Comparison of ENCODE assay signal across 20 cellular contexts in genomic region chr4:89293299-89293698, GRCh38. TPM values are rescaled to one million over a fixed set of nuclear protein-coding genes. Genes with fewer than 3 reads are reported as not detected.
DNase-seq lines count a peak whose midpoint lies in the region; ATAC-seq, FAIRE-seq and TF ChIP-seq lines count a peak whose summit lies in the region.
"Had no signal": no experiment of that assay in that cellular context is flagged by ENCODE, and none has a peak within 500 bp of the region (broad histone marks: within the 10 kb centered on the region; RNA-seq: fewer than 3 reads in every experiment).

No MANE protein-coding gene starts in this region.

- H3K36me3 ChIP-seq in OCI-LY7 (ENCODE audit: insufficient read depth, low read length) (peaks cover 7% of the 10 kb centered on the region; the same call in 1 of the 2 replicates), small intestine (ENCODE audit: control insufficient read depth in 2 of 2, insufficient read depth in 2 of 2, low read length in 2 of 2) (no peaks in the 10 kb centered on the region)
- H3K36me3 ChIP-seq: gastrocnemius medialis, MG63, sigmoid colon had no signal

- H3K9me3 ChIP-seq in OCI-LY7 (ENCODE audit: low read length) = peaks cover 12% of the 10 kb centered on the region; the same call in 1 of the 2 replicates
- no peaks in the 10 kb centered on the region for H3K9me3 ChIP-seq in small intestine (ENCODE audit: control insufficient read depth, low read depth)
- H3K9me3 ChIP-seq: gastrocnemius medialis, MG63, sigmoid colon had no signal

- H3K79me2 ChIP-seq in OCI-LY7 (ENCODE audit: insufficient read depth, low read depth, low read length) = peaks cover 33% of the 10 kb centered on the region; the same call in 1 of the 2 replicates

- ATAC-seq in activated T-cell treated with anti-CD3 and anti-CD28 coated beads, Interleukin-2, amount 50 U/mL, for 4 hours = no peak
- no peak for ATAC-seq in central memory CD8-positive, alpha-beta T cell (replicated peaks; ENCODE audit: extremely low read depth, poor library complexity, severe bottlenecking)
- no peak for ATAC-seq in GM19023 (IDR thresholded peaks at IDR 0.05; ENCODE audit: unreplicated experiment)
- no peak for ATAC-seq in GM18861 (IDR thresholded peaks at IDR 0.05; ENCODE audit: unreplicated experiment)
- ATAC-seq: gastrocnemius medialis, HCT116, PC-3 had no signal

- H3K4me1 ChIP-seq in OCI-LY7 (ENCODE audit: insufficient read depth, low read length, poor library complexity, severe bottlenecking) (peaks cover 81% of the 10 kb centered on the region), small intestine (ENCODE audit: control insufficient read depth in 2 of 2, insufficient read depth in 1 of 2, low read depth in 1 of 2, low read length in 1 of 2) (peaks cover 9 to 16% of the 10 kb centered on the region in 2 donors)
- H3K4me1 ChIP-seq: gastrocnemius medialis, sigmoid colon had no signal

- H3K27me3 Mint-ChIP-seq in activated T-cell treated with anti-CD3 and anti-CD28 coated beads, Interleukin-2, amount 50 U/mL, for 4 hours (ENCODE audit: low read depth) = no peaks in the 10 kb centered on the region
- no peaks in the 10 kb centered on the region for H3K27me3 Mint-ChIP-seq in central memory CD8-positive, alpha-beta T cell

- H4K20me1 ChIP-seq in OCI-LY7 (ENCODE audit: insufficient read depth, low read length) = no peaks in the 10 kb centered on the region

- FAIRE-seq in small intestine (lab: Jason Lieb, UNC) (no peak), urothelium cell line (lab: Jason Lieb, UNC) (no peak)
- FAIRE-seq: GM19239 had no signal

- no peaks in the 10 kb centered on the region for H3K9me3 Mint-ChIP-seq in activated T-cell treated with anti-CD3 and anti-CD28 coated beads, Interleukin-2, amount 50 U/mL, for 4 hours
- H3K9me3 Mint-ChIP-seq in central memory CD8-positive, alpha-beta T cell = no peaks in the 10 kb centered on the region
- H3K9me3 Mint-ChIP-seq: type B pancreatic cell had no signal

- peak overlapping the region; percentile 68 for H3K4me3 Mint-ChIP-seq in activated T-cell treated with anti-CD3 and anti-CD28 coated beads, Interleukin-2, amount 50 U/mL, for 4 hours
- H3K4me3 Mint-ChIP-seq in central memory CD8-positive, alpha-beta T cell = peak overlapping the region; percentile 65
- H3K4me3 Mint-ChIP-seq: type B pancreatic cell had no signal

- H3K27ac ChIP-seq in OCI-LY7 (ENCODE audit: low read depth, low read length, poor library complexity, severe bottlenecking) (peak overlapping the region; percentile 71), small intestine (ENCODE audit: low read depth in 1 of 2, low read length in 1 of 2) (peak overlapping the region; percentile 70 to 90)
- H3K27ac ChIP-seq: gastrocnemius medialis, sigmoid colon had no signal

- peaks cover 95% of the 10 kb centered on the region for H3K4me1 Mint-ChIP-seq in activated T-cell treated with anti-CD3 and anti-CD28 coated beads, Interleukin-2, amount 50 U/mL, for 4 hours (ENCODE audit: low read depth)
- H3K4me1 Mint-ChIP-seq in central memory CD8-positive, alpha-beta T cell = peaks cover 80% of the 10 kb centered on the region

- POLR2A ChIA-PET in OCI-LY7 (lab: Charles Lee) = interaction anchor here (0.7 to 1.5 kb wide), 7 partner anchors 9 to 201 kb away, joined by 3 to 5 read pairs (median 3); partner anchors contain the start of gene GPRIN3

- H2AFZ ChIP-seq in OCI-LY7 (ENCODE audit: low read length) = no peak overlapping the region

- no peak for DNase-seq in activated T-cell treated with anti-CD3 and anti-CD28 coated beads, Interleukin-2, amount 50 U/mL, for 4 hours
- no peak for DNase-seq in activated T-cell treated with anti-CD3 and anti-CD28 coated beads, Interleukin-2, amount 50 U/mL, for 1 hour
- DNase-seq in OCI-LY7 (ENCODE audit: low spot score) = no peak
- no peak for DNase-seq in central memory CD8-positive, alpha-beta T cell (ENCODE audit: low spot score in 2 of 2)
- peak; percentile 59 for DNase-seq in small intestine
- DNase-seq in urothelium cell line (ENCODE audit: low spot score) = no peak
- DNase-seq: ACHN; amniotic stem cell; gastrocnemius medialis; MG63; NCI-H1930; NCI-H524; PC-3; sigmoid colon; stimulated activated CD4-positive, alpha-beta T cell treated with anti-CD3 and anti-CD28 coated beads, Interleukin-4, amount 100 ng/mL, for 24 hours had no signal

- no TSS peak for BruUV-seq in OCI-LY7 (replicated peaks; lab: Mats Ljungman, UMichigan)

- CTCF ChIA-PET in OCI-LY7 (lab: Charles Lee; ENCODE audit: unreplicated experiment) = interaction anchor here (0.6 kb wide), 1 partner anchor 11 kb away, joined by 3 read pairs; no protein-coding TSS in a partner anchor

- no peaks in the 10 kb centered on the region for H3K9me2 ChIP-seq in OCI-LY7 (ENCODE audit: insufficient read depth, low read length)

- H3K4me3 ChIP-seq in OCI-LY7 (ENCODE audit: low read depth, low read length, poor library complexity, severe bottlenecking) (peak overlapping the region; percentile 11), small intestine (ENCODE audit: low read depth in 1 of 2, low read length in 2 of 2) (peak overlapping the region in 1 of 2 donors; percentile 18)
- H3K4me3 ChIP-seq: gastrocnemius medialis, MG63, sigmoid colon had no signal

- peak overlapping the region; percentile 78 for H3K4me2 ChIP-seq in OCI-LY7 (ENCODE audit: low read length)

- no peaks in the 10 kb centered on the region for H3K27me3 ChIP-seq in small intestine (ENCODE audit: control insufficient read depth in 2 of 2, insufficient read depth in 2 of 2, low read length in 2 of 2)
- H3K27me3 ChIP-seq: gastrocnemius medialis, MG63, sigmoid colon had no signal

- WGBS in small intestine, 3 donors = 15 to 53% (median 24%) methylated on average over 4 of the region's 4 CpGs

- H3K27ac Mint-ChIP-seq in central memory CD8-positive, alpha-beta T cell (ENCODE audit: low read depth) = peak overlapping the region; percentile 93
- H3K27ac Mint-ChIP-seq: type B pancreatic cell had no signal

- peaks cover 2% of the 10 kb centered on the region for H3K36me3 Mint-ChIP-seq in activated T-cell treated with anti-CD3 and anti-CD28 coated beads, Interleukin-2, amount 50 U/mL, for 4 hours (ENCODE audit: insufficient read depth)
- peaks cover 23% of the 10 kb centered on the region for H3K36me3 Mint-ChIP-seq in central memory CD8-positive, alpha-beta T cell (ENCODE audit: insufficient read depth)
- H3K36me3 Mint-ChIP-seq: type B pancreatic cell had no signal

- TF ChIP-seq CTCF in OCI-LY7 (conservative IDR thresholded peaks at IDR 0.05; ENCODE audit: low read length) = no peak

- intact Hi-C loops in OCI-LY7 (cut with micrococcal nuclease; ENCODE audit: unreplicated experiment) = loop anchor here (10.0 kb wide), 1 partner anchor 1008 kb away; the partner anchor contains the start of gene PPM1K

RNA-seq across cellular contexts. Expression of gene GPRIN3, which starts 14.3 kb away (rescaled TPM):
- 10 to 100 TPM in 2 of 3 donors, 1 to 10 TPM in 1; 7.4 to 13.2 (median 10.6) TPM for total RNA-seq in activated T-cell treated with anti-CD3 and anti-CD28 coated beads, Interleukin-2, amount 50 U/mL, for 4 hours
- total RNA-seq in OCI-LY7 (2014; rRNA removed; shearing (Covaris generic)) = 3.6 and 4.6 TPM in 2 replicates
- 9.3 and 9.9 TPM in 2 replicates for total RNA-seq in OCI-LY7 (2022)
- 1 to 10 TPM; 1.4 to 3.7 (median 2.2) TPM for polyA plus RNA-seq in small intestine
- total RNA-seq: PC-3 had no signal
